Comparison of ENCODE assay signal across 11 cellular contexts in genomic region chr10:97412891-97413304, GRCh38. TPM values are rescaled to one million over a fixed set of nuclear protein-coding genes. Genes with fewer than 3 reads are reported as not detected.
DNase-seq lines count a peak whose midpoint lies in the region; ATAC-seq, FAIRE-seq and TF ChIP-seq lines count a peak whose summit lies in the region.
"Had no signal": no experiment of that assay in that cellular context is flagged by ENCODE, and none has a peak within 500 bp of the region (broad histone marks: within the 10 kb centered on the region; RNA-seq: fewer than 3 reads in every experiment).

No MANE protein-coding gene starts in this region.

- no peaks in the 10 kb centered on the region for H4K20me1 ChIP-seq in PC-3 (ENCODE audit: low read length)
- no peaks in the 10 kb centered on the region for H4K20me1 ChIP-seq in GM12878 (ENCODE audit: control insufficient read depth, insufficient read depth)
- H4K20me1 ChIP-seq in smooth muscle cell (ENCODE audit: low read depth): no peaks in the 10 kb centered on the region
- H4K20me1 ChIP-seq in hepatocyte (ENCODE audit: insufficient read depth, poor library complexity, severe bottlenecking): no peaks in the 10 kb centered on the region

- peak overlapping the region; percentile 64 for H3K27ac ChIP-seq in PC-3 (ENCODE audit: low read length)
- H3K27ac ChIP-seq in GM12878 (ENCODE audit: control insufficient read depth, insufficient read depth): peak overlapping the region; percentile 20; the same call in 1 of the 2 replicates
- H3K27ac ChIP-seq in smooth muscle cell (ENCODE audit: low read depth): peak overlapping the region; percentile 70
- H3K27ac ChIP-seq in hepatocyte: no peak overlapping the region
- H3K27ac ChIP-seq: coronary artery had no signal

- no peak overlapping the region for H3K4me3 ChIP-seq in PC-3 (ENCODE audit: low read length)
- H3K4me3 ChIP-seq in GM12878: no peak overlapping the region
- no peak overlapping the region for H3K4me3 ChIP-seq in smooth muscle cell
- no peak overlapping the region for H3K4me3 ChIP-seq in hepatocyte
- H3K4me3 ChIP-seq: coronary artery, upper lobe of left lung had no signal

- H3K36me3 ChIP-seq in PC-3 (ENCODE audit: low read depth, low read length) (no peaks in the 10 kb centered on the region), GM12878 (ENCODE audit: control insufficient read depth in 2 of 2, insufficient read depth in 2 of 2, low read length in 1 of 2) (no peaks in the 10 kb centered on the region), smooth muscle cell (ENCODE audit: low read depth) (no peaks in the 10 kb centered on the region), hepatocyte (replicated peaks; ENCODE audit: insufficient read depth, low read depth) (no peaks in the 10 kb centered on the region)
- H3K36me3 ChIP-seq: upper lobe of left lung had no signal

- no peaks in the 10 kb centered on the region for H3K79me2 ChIP-seq in PC-3 (ENCODE audit: low read length)
- H3K79me2 ChIP-seq in GM12878 (ENCODE audit: control insufficient read depth, insufficient read depth, low read length): no peaks in the 10 kb centered on the region
- no peaks in the 10 kb centered on the region for H3K79me2 ChIP-seq in smooth muscle cell (ENCODE audit: low read depth)
- no peaks in the 10 kb centered on the region for H3K79me2 ChIP-seq in hepatocyte

- no peak for FAIRE-seq in GM12878 (lab: Jason Lieb, UNC)

- H3F3A ChIP-seq in PC-3 (ENCODE audit: low read length, unreplicated experiment): no peaks in the 10 kb centered on the region
- peaks cover 5% of the 10 kb centered on the region for H3F3A ChIP-seq in smooth muscle cell (ENCODE audit: low read depth)

- POLR2A ChIA-PET in PC-3 (lab: Charles Lee; ENCODE audit: unreplicated experiment) (no interaction called here), GM12878 (lab: Charles Lee) (interaction anchor here (0.5 to 2.1 kb wide), 3 partner anchors 10 to 17 kb away, joined by 3 to 9 read pairs (median 3); no protein-coding TSS in a partner anchor)

- no peak for TF ChIP-seq RAD21 in GM12878 (IDR thresholded peaks at IDR 0.05; ENCODE audit: insufficient read depth, low read depth, low read length)

- H3K9ac ChIP-seq in PC-3 (ENCODE audit: low read length): no peak overlapping the region
- no peak overlapping the region for H3K9ac ChIP-seq in GM12878 (ENCODE audit: control insufficient read depth, insufficient read depth, low read length)
- H3K9ac ChIP-seq in smooth muscle cell (ENCODE audit: low read depth): no peak overlapping the region

- 11% methylated on average over 10 of the region's 10 CpGs for WGBS in GM12878 (ENCODE audit: insufficient coverage, insufficient replicate concordance, low lambda C conversion rate, missing lambda C conversion rate)
- 80% methylated on average over 10 of the region's 10 CpGs for WGBS in smooth muscle cell (ENCODE audit: low lambda C conversion rate)
- WGBS in hepatocyte (ENCODE audit: low lambda C conversion rate, missing lambda C conversion rate): 90% methylated on average over 10 of the region's 10 CpGs

- CTCF ChIA-PET in PC-3 (lab: Charles Lee) (no interaction called here), GM12878 (lab: Yijun Ruan, JAX) (interaction anchor here (0.8 to 2.7 kb wide), 4 partner anchors 15 to 141 kb away, joined by 3 to 12 read pairs (median 4); no protein-coding TSS in a partner anchor)

- no peak for TF ChIP-seq EP300 in GM12878 (IDR thresholded peaks at IDR 0.05; ENCODE audit: borderline replicate concordance in 1 of 2, control insufficient read depth in 1 of 2, low read depth in 2 of 2, low read length in 2 of 2)

- BruUV-seq in PC-3 (replicated peaks; lab: Mats Ljungman, UMichigan) (no TSS peak), GM12878 (replicated peaks; lab: Mats Ljungman, UMichigan) (no TSS peak)

- H3K27me3 ChIP-seq in PC-3 (ENCODE audit: low read length) (no peaks in the 10 kb centered on the region), GM12878 (replicated peaks in 1 of 2; ENCODE audit: control insufficient read depth in 2 of 2, insufficient read depth in 2 of 2, low read length in 1 of 2) (no peaks in the 10 kb centered on the region), smooth muscle cell (ENCODE audit: low read depth) (no peaks in the 10 kb centered on the region), hepatocyte (no peaks in the 10 kb centered on the region)
- H3K27me3 ChIP-seq: upper lobe of left lung had no signal

- H3K9me3 ChIP-seq in PC-3 (ENCODE audit: low read length) (no peaks in the 10 kb centered on the region), GM12878 (replicated peaks; ENCODE audit: control insufficient read depth, insufficient read depth, low read length) (no peaks in the 10 kb centered on the region), smooth muscle cell (replicated peaks; ENCODE audit: low read depth) (no peaks in the 10 kb centered on the region), hepatocyte (ENCODE audit: low read depth) (no peaks in the 10 kb centered on the region)
- H3K9me3 ChIP-seq: upper lobe of left lung had no signal

- H3K4me1 ChIP-seq in PC-3 (ENCODE audit: insufficient read depth, low read length) (peaks cover 13% of the 10 kb centered on the region), GM12878 (ENCODE audit: control insufficient read depth, insufficient read depth, low read length) (peaks cover 3% of the 10 kb centered on the region; the same call in 1 of the 2 replicates), smooth muscle cell (ENCODE audit: low read depth) (peaks cover 10% of the 10 kb centered on the region), hepatocyte (ENCODE audit: insufficient read depth) (no peaks in the 10 kb centered on the region)

- SMC1A ChIA-PET in GM12878 (lab: Charles Lee; ENCODE audit: uncharacterized antibody, unreplicated experiment): interaction anchor here (1.1 to 3.2 kb wide), 4 partner anchors 10 to 32 kb away, joined by 5 to 9 read pairs (median 6); partner anchors contain the start of gene RRP12

- intact Hi-C loops in PC-3 (cut with micrococcal nuclease) (no loop called here), GM12878 (cut with micrococcal nuclease; ENCODE audit: unreplicated experiment) (no loop called here)

- DNase-seq in PC-3 (peak; percentile 59), GM12878 (ENCODE audit: low read depth, low spot score) (no peak), smooth muscle cell (lab: John Stamatoyannopoulos, UW; ENCODE audit: unreplicated experiment) (no peak), NCI-H1092 treated with DMSO at 0.1 percent for 48 hours (lab: John Stamatoyannopoulos, UW) (no peak), epidermal melanocyte (ENCODE audit: insufficient read length, low spot score) (no peak), NCI-H446 treated with DMSO at 0.1 percent for 48 hours (lab: John Stamatoyannopoulos, UW) (no peak), hepatocyte (ENCODE audit: low spot score) (no peak)
- DNase-seq: NCI-H2171, upper lobe of left lung had no signal

- 0 out of 2 replicates have a peak overlapping the region, but pooled peaks have one; percentile 22 for H2AFZ ChIP-seq in PC-3 (ENCODE audit: low read length)
- H2AFZ ChIP-seq in GM12878 (ENCODE audit: control insufficient read depth, low read depth, low read length): no peak overlapping the region
- no peak overlapping the region for H2AFZ ChIP-seq in smooth muscle cell (ENCODE audit: low read depth)
- no peak overlapping the region for H2AFZ ChIP-seq in hepatocyte

- H3K4me2 ChIP-seq in PC-3 (ENCODE audit: low read length) (no peak overlapping the region), GM12878 (ENCODE audit: control insufficient read depth, insufficient read depth) (0 out of 2 replicates have a peak overlapping the region, but pooled peaks have one; percentile 9), smooth muscle cell (no peak overlapping the region), hepatocyte (no peak overlapping the region)

- ATAC-seq in GM19463 (IDR thresholded peaks at IDR 0.05; ENCODE audit: unreplicated experiment) (peak; percentile 82), PC-3 (peak; percentile 63), GM12878 (peak; percentile 66)

- in situ Hi-C loops in GM12878 (cut with MboI): no loop called here

- TF ChIP-seq POLR2A in GM12878 (IDR thresholded peaks at IDR 0.05; ENCODE audit: low read depth, low read length): no peak

- RAD21 ChIA-PET in GM12878 (lab: Charles Lee; ENCODE audit: unreplicated experiment): interaction anchor here (0.6 to 1.2 kb wide), 3 partner anchors 9 to 15 kb away, joined by 3 read pairs; no protein-coding TSS in a partner anchor

- TF ChIP-seq CTCF in PC-3 (conservative IDR thresholded peaks at IDR 0.05; ENCODE audit: low read depth, low read length) (no peak), GM12878 (IDR thresholded peaks at IDR 0.05 in 2 of 3, conservative IDR thresholded peaks at IDR 0.05 in 1 of 3; ENCODE audit: control insufficient read depth in 2 of 3, extremely low read depth in 1 of 3, insufficient read depth in 1 of 3, low read depth in 3 of 3, low read length in 3 of 3) (no peak), smooth muscle cell (IDR thresholded peaks at IDR 0.05; ENCODE audit: borderline replicate concordance, insufficient read depth, poor library complexity, severe bottlenecking) (no peak), hepatocyte (IDR thresholded peaks at IDR 0.05; ENCODE audit: poor library complexity) (no peak)

- H3K9me2 ChIP-seq in PC-3 (replicated peaks; ENCODE audit: low read length): no peaks in the 10 kb centered on the region
- no peaks in the 10 kb centered on the region for H3K9me2 ChIP-seq in hepatocyte (replicated peaks; ENCODE audit: insufficient read depth)

RNA-seq across cellular contexts. Expression of gene RRP12, which starts 11.8 kb away (rescaled TPM):
- total RNA-seq in PC-3 (2014; rRNA removed) (34.4 and 44.2 TPM in 2 replicates), GM12878 (2014; rRNA removed) (27.2 and 32.6 TPM in 2 replicates), GM12878 (2014; rRNA removed; fragmentation: Illumina TruSeq; extraction: Trizol) (14.6 and 14.9 TPM in 2 replicates), GM12878 (2021) (47.7 and 48.3 TPM in 2 replicates), smooth muscle cell (15.9 and 18.8 TPM in 2 replicates), hepatocyte (8.5 and 10.6 TPM in 2 replicates)
- 71.8 and 82.0 TPM in 2 replicates for total RNA-seq in GM12878 (2013; cell fraction: nucleolus; rRNA removed)
- polyA plus RNA-seq in GM12878 (2011; ENCODE audit: low read depth): 9.1 TPM
- polyA plus RNA-seq in GM12878 (2011; rRNA removed) (5.0 and 13.9 TPM in 2 replicates), GM12878 (2014; fragmentation: Illumina TruSeq; extraction: Trizol) (5.1 and 16.5 TPM in 2 replicates), GM12878 (2014; fragmentation: Nextera tagmentation; extraction: Ambion mirVana) (1 to 10 TPM; 5.3 to 5.7 TPM), GM12878 (2014; rRNA removed) (17.1 and 22.1 TPM in 2 replicates), GM12878 (2016; fragmentation: Nextera tagmentation; extraction: Ambion mirVana) (10 to 100 TPM; 47.2 to 48.7 TPM), smooth muscle cell (14.1 and 21.7 TPM in 2 replicates), hepatocyte (19.6 and 20.6 TPM in 2 replicates)
- polyA plus RNA-seq in GM12878 (2011; cell fraction: cytosol; rRNA removed): 8.6 and 8.9 TPM in 2 replicates
- 38.5 and 56.3 TPM in 2 replicates for polyA plus RNA-seq in GM12878 (2011; cell fraction: nucleus; rRNA removed)
- polyA plus RNA-seq in GM12878 (2012): 14.7 and 17.0 TPM in 2 replicates
- polyA minus RNA-seq in GM12878 (2011; rRNA and poly(A)+ RNA removed): 19.9 and 23.0 TPM in 2 replicates
- polyA minus RNA-seq in GM12878 (2011; cell fraction: cytosol; rRNA and poly(A)+ RNA removed): 7.4 and 14.5 TPM in 2 replicates
- 22.7 and 41.5 TPM in 2 replicates for polyA minus RNA-seq in GM12878 (2011; cell fraction: nucleus; rRNA and poly(A)+ RNA removed)

RNA-seq across cellular contexts. Expression of gene PGAM1, which starts 13.1 kb away (rescaled TPM):
- total RNA-seq in PC-3 (2014; rRNA removed): 591 and 661 TPM in 2 replicates
- total RNA-seq in GM12878 (2013; cell fraction: nucleolus; rRNA removed): 129 and 132 TPM in 2 replicates
- 900 and 915 TPM in 2 replicates for total RNA-seq in GM12878 (2014; rRNA removed)
- 522 and 529 TPM in 2 replicates for total RNA-seq in GM12878 (2014; rRNA removed; fragmentation: Illumina TruSeq; extraction: Trizol)
- 716 and 743 TPM in 2 replicates for total RNA-seq in GM12878 (2021)
- 616 TPM for polyA plus RNA-seq in GM12878 (2011; ENCODE audit: low read depth)
- 1,223 and 1,362 TPM in 2 replicates for polyA plus RNA-seq in GM12878 (2011; rRNA removed)
- 1,432 and 1,474 TPM in 2 replicates for polyA plus RNA-seq in GM12878 (2011; cell fraction: cytosol; rRNA removed)
- 542 and 632 TPM in 2 replicates for polyA plus RNA-seq in GM12878 (2011; cell fraction: nucleus; rRNA removed)
- 909 and 1,002 TPM in 2 replicates for polyA plus RNA-seq in GM12878 (2012)
- 458 and 657 TPM in 2 replicates for polyA plus RNA-seq in GM12878 (2014; fragmentation: Illumina TruSeq; extraction: Trizol)
- polyA plus RNA-seq in GM12878 (2014; fragmentation: Nextera tagmentation; extraction: Ambion mirVana): 100 to 1,000 TPM; 115 to 271 TPM
- polyA plus RNA-seq in GM12878 (2014; rRNA removed): 761 and 772 TPM in 2 replicates
- polyA plus RNA-seq in GM12878 (2016; fragmentation: Nextera tagmentation; extraction: Ambion mirVana): 1,000 to 10,000 TPM; 1,161 to 1,235 TPM
- 705 and 1,086 TPM in 2 replicates for polyA minus RNA-seq in GM12878 (2011; rRNA and poly(A)+ RNA removed)
- polyA minus RNA-seq in GM12878 (2011; cell fraction: cytosol; rRNA and poly(A)+ RNA removed): 277 and 295 TPM in 2 replicates
- 144 and 158 TPM in 2 replicates for polyA minus RNA-seq in GM12878 (2011; cell fraction: nucleus; rRNA and poly(A)+ RNA removed)
- 725 and 787 TPM in 2 replicates for total RNA-seq in smooth muscle cell
- 921 and 957 TPM in 2 replicates for polyA plus RNA-seq in smooth muscle cell
- 204 and 214 TPM in 2 replicates for total RNA-seq in hepatocyte
- polyA plus RNA-seq in hepatocyte: 239 and 254 TPM in 2 replicates

RNA-seq across cellular contexts. Expression of gene EXOSC1, which starts 32.9 kb away (rescaled TPM):
- total RNA-seq in PC-3 (2014; rRNA removed) (23.0 and 34.7 TPM in 2 replicates), GM12878 (2014; rRNA removed) (63.1 and 65.8 TPM in 2 replicates), GM12878 (2014; rRNA removed; fragmentation: Illumina TruSeq; extraction: Trizol) (63.8 and 65.7 TPM in 2 replicates), GM12878 (2021) (43.4 and 50.3 TPM in 2 replicates), smooth muscle cell (44.9 and 48.7 TPM in 2 replicates), hepatocyte (34.7 and 40.0 TPM in 2 replicates)
- total RNA-seq in GM12878 (2013; cell fraction: nucleolus; rRNA removed): 32.7 and 33.1 TPM in 2 replicates
- 43.6 TPM for polyA plus RNA-seq in GM12878 (2011; ENCODE audit: low read depth)
- polyA plus RNA-seq in GM12878 (2011; rRNA removed) (50.8 and 53.7 TPM in 2 replicates), GM12878 (2014; fragmentation: Illumina TruSeq; extraction: Trizol) (80.5 and 83.4 TPM in 2 replicates), GM12878 (2014; fragmentation: Nextera tagmentation; extraction: Ambion mirVana) (100 to 1,000 TPM in 1 of 2 experiments, 10 to 100 TPM in 1; 88.8 to 121 TPM), GM12878 (2014; rRNA removed) (65.7 and 66.7 TPM in 2 replicates), GM12878 (2016; fragmentation: Nextera tagmentation; extraction: Ambion mirVana) (100 to 1,000 TPM; 116 to 119 TPM), smooth muscle cell (61.5 and 97.5 TPM in 2 replicates), hepatocyte (39.1 and 51.7 TPM in 2 replicates)
- 56.7 and 58.7 TPM in 2 replicates for polyA plus RNA-seq in GM12878 (2011; cell fraction: cytosol; rRNA removed)
- 27.4 and 30.1 TPM in 2 replicates for polyA plus RNA-seq in GM12878 (2011; cell fraction: nucleus; rRNA removed)
- 44.2 and 44.4 TPM in 2 replicates for polyA plus RNA-seq in GM12878 (2012)
- polyA minus RNA-seq in GM12878 (2011; rRNA and poly(A)+ RNA removed): 30.1 and 31.1 TPM in 2 replicates
- polyA minus RNA-seq in GM12878 (2011; cell fraction: cytosol; rRNA and poly(A)+ RNA removed): 6.4 and 13.6 TPM in 2 replicates
- 9.2 and 15.8 TPM in 2 replicates for polyA minus RNA-seq in GM12878 (2011; cell fraction: nucleus; rRNA and poly(A)+ RNA removed)

RNA-seq across cellular contexts. Expression of gene ZDHHC16, which starts 33.1 kb away (rescaled TPM):
- total RNA-seq in PC-3 (2014; rRNA removed): 35.1 and 47.1 TPM in 2 replicates
- total RNA-seq in GM12878 (2013; cell fraction: nucleolus; rRNA removed): 27.9 and 36.8 TPM in 2 replicates
- 30.0 and 30.6 TPM in 2 replicates for total RNA-seq in GM12878 (2014; rRNA removed)
- total RNA-seq in GM12878 (2014; rRNA removed; fragmentation: Illumina TruSeq; extraction: Trizol): 27.3 and 29.6 TPM in 2 replicates
- 27.7 and 30.5 TPM in 2 replicates for total RNA-seq in GM12878 (2021)
- polyA plus RNA-seq in GM12878 (2011; ENCODE audit: low read depth): 11.7 TPM
- polyA plus RNA-seq in GM12878 (2011; rRNA removed): 17.6 and 25.7 TPM in 2 replicates
- 42.2 and 45.9 TPM in 2 replicates for polyA plus RNA-seq in GM12878 (2011; cell fraction: cytosol; rRNA removed)
- 36.1 and 42.5 TPM in 2 replicates for polyA plus RNA-seq in GM12878 (2011; cell fraction: nucleus; rRNA removed)
- polyA plus RNA-seq in GM12878 (2012): 14.2 and 16.8 TPM in 2 replicates
- 40.7 and 43.2 TPM in 2 replicates for polyA plus RNA-seq in GM12878 (2014; fragmentation: Illumina TruSeq; extraction: Trizol)
- 10 to 100 TPM; 16.8 to 20.0 TPM for polyA plus RNA-seq in GM12878 (2014; fragmentation: Nextera tagmentation; extraction: Ambion mirVana)
- 26.5 and 27.8 TPM in 2 replicates for polyA plus RNA-seq in GM12878 (2014; rRNA removed)
- polyA plus RNA-seq in GM12878 (2016; fragmentation: Nextera tagmentation; extraction: Ambion mirVana): 10 to 100 TPM; 56.6 to 63.1 TPM
- polyA minus RNA-seq in GM12878 (2011; rRNA and poly(A)+ RNA removed): 45.6 and 55.0 TPM in 2 replicates
- polyA minus RNA-seq in GM12878 (2011; cell fraction: cytosol; rRNA and poly(A)+ RNA removed): 8.7 and 10.7 TPM in 2 replicates
- 15.4 and 26.1 TPM in 2 replicates for polyA minus RNA-seq in GM12878 (2011; cell fraction: nucleus; rRNA and poly(A)+ RNA removed)
- total RNA-seq in smooth muscle cell: 48.5 and 50.3 TPM in 2 replicates
- polyA plus RNA-seq in smooth muscle cell: 73.3 and 81.1 TPM in 2 replicates
- 54.4 and 57.0 TPM in 2 replicates for total RNA-seq in hepatocyte
- polyA plus RNA-seq in hepatocyte: 81.9 and 86.8 TPM in 2 replicates
